ENCODE assay signal across 27 cellular contexts in genomic region chr2:68217729-68218128, GRCh38. TPM values are rescaled to one million over a fixed set of nuclear protein-coding genes. Genes with fewer than 3 reads are reported as not detected.
A peak's percentile ranks its signal among the peaks of the same experiment; 100 is the strongest.
DNase-seq lines count a peak whose midpoint lies in the region; ATAC-seq and TF ChIP-seq lines count a peak whose summit lies in the region.
"Had no signal": no experiment of that assay in that cellular context is flagged by ENCODE, and none has a peak within 500 bp of the region (broad histone marks: within the 10 kb centered on the region; RNA-seq: fewer than 3 reads in every experiment).

No MANE protein-coding gene starts in this region.

- H3K27ac ChIP-seq in CD4-positive, alpha-beta T cell (ENCODE audit: low read depth, low read length) = no peak overlapping the region
- H3K27ac ChIP-seq in OCI-LY7 (ENCODE audit: low read depth, low read length, poor library complexity, severe bottlenecking) = no peak overlapping the region
- no peak overlapping the region for H3K27ac ChIP-seq in endodermal cell (ENCODE audit: low read depth, low read length)
- H3K27ac ChIP-seq: dorsolateral prefrontal cortex, HL-60, parathyroid adenoma, SJCRH30 had no signal

- intact Hi-C loops in CD4-positive, alpha-beta T cell (cut with DNase I, micrococcal nuclease) = no loop called here
- intact Hi-C loops in OCI-LY7 (cut with micrococcal nuclease; ENCODE audit: unreplicated experiment) = no loop called here

- peaks cover 54% of the 10 kb centered on the region for H3K36me3 Mint-ChIP-seq in CD4-positive, alpha-beta T cell (ENCODE audit: low read depth)
- peaks cover 11% of the 10 kb centered on the region for H3K36me3 Mint-ChIP-seq in endodermal cell (ENCODE audit: low read depth)
- H3K36me3 Mint-ChIP-seq in mesothelial cell of epicardium = peaks cover 35% of the 10 kb centered on the region

- no peak overlapping the region for H3K9ac ChIP-seq in endodermal cell (ENCODE audit: extremely low read depth, low read length, poor library complexity, severe bottlenecking)
- H3K9ac ChIP-seq: parathyroid adenoma had no signal

- no peaks in the 10 kb centered on the region for H3K9me2 ChIP-seq in OCI-LY7 (ENCODE audit: insufficient read depth, low read length)

- peaks cover 53% of the 10 kb centered on the region for H4K20me1 ChIP-seq in OCI-LY7 (ENCODE audit: insufficient read depth, low read length)

- H3K9me3 Mint-ChIP-seq in CD4-positive, alpha-beta T cell = no peaks in the 10 kb centered on the region
- H3K9me3 Mint-ChIP-seq in endodermal cell (no peaks in the 10 kb centered on the region), mesothelial cell of epicardium (peaks cover 19% of the 10 kb centered on the region)
- H3K9me3 Mint-ChIP-seq: activated CD4-positive, alpha-beta memory T cell treated with anti-CD3 and anti-CD28 coated beads for 36 hours; activated naive CD8-positive, alpha-beta T cell treated with anti-CD3 and anti-CD28 coated beads, Interleukin-2, amount 50 U/mL, for 24 hours had no signal

- BruUV-seq in OCI-LY7 (replicated peaks; lab: Mats Ljungman, UMichigan) = no TSS peak

- H3K27me3 ChIP-seq in CD4-positive, alpha-beta T cell (ENCODE audit: control insufficient read depth, insufficient read depth, low read length) = no peaks in the 10 kb centered on the region
- no peaks in the 10 kb centered on the region for H3K27me3 ChIP-seq in endodermal cell (ENCODE audit: control insufficient read depth, insufficient read depth, low read length, poor library complexity, severe bottlenecking)
- H3K27me3 ChIP-seq: dorsolateral prefrontal cortex, SJCRH30 had no signal

- DNase-seq in CD4-positive, alpha-beta T cell = no peak
- no peak for DNase-seq in OCI-LY7 (ENCODE audit: low spot score)
- DNase-seq in endodermal cell = no peak
- no peak for DNase-seq in mesothelial cell of epicardium (ENCODE audit: low spot score in 2 of 2, unreplicated experiment in 2 of 2)
- DNase-seq in A172 (ENCODE audit: low spot score) = no peak
- DNase-seq: activated CD4-positive, alpha-beta memory T cell treated with anti-CD3 and anti-CD28 coated beads for 36 hours; activated effector memory CD4-positive, alpha-beta T cell treated with anti-CD3 and anti-CD28 coated beads, Interleukin-2, amount 50 U/mL, for 16 hours; activated naive CD8-positive, alpha-beta T cell treated with anti-CD3 and anti-CD28 coated beads, Interleukin-2, amount 50 U/mL, for 24 hours; activated T-cell treated with anti-CD3 and anti-CD28 coated beads for 4 hours; C1 segment of cervical spinal cord; central memory CD4-positive, alpha-beta T cell; dorsolateral prefrontal cortex; islet precursor cell; NCI-H1048; NCI-H187; NCI-H524; right cardiac atrium; SJCRH30; stimulated activated CD4-positive, alpha-beta T cell treated with anti-CD3 and anti-CD28 coated beads, Interleukin-2, amount 100 ng/mL, for 48 hours; T-cell had no signal

- H3K4me3 Mint-ChIP-seq in CD4-positive, alpha-beta T cell = no peak overlapping the region
- no peak overlapping the region for H3K4me3 Mint-ChIP-seq in endodermal cell
- H3K4me3 Mint-ChIP-seq in mesothelial cell of epicardium = no peak overlapping the region
- H3K4me3 Mint-ChIP-seq: activated CD4-positive, alpha-beta memory T cell treated with anti-CD3 and anti-CD28 coated beads for 36 hours; activated naive CD8-positive, alpha-beta T cell treated with anti-CD3 and anti-CD28 coated beads, Interleukin-2, amount 50 U/mL, for 24 hours; type B pancreatic cell had no signal

- H3K4me3 ChIP-seq in OCI-LY7 (ENCODE audit: low read depth, low read length, poor library complexity, severe bottlenecking) (no peak overlapping the region), endodermal cell (ENCODE audit: low read length) (peak overlapping the region; percentile 41)
- H3K4me3 ChIP-seq: dorsolateral prefrontal cortex, lung, SJCRH30 had no signal

- WGBS in endodermal cell (ENCODE audit: insufficient coverage in 1 of 2, insufficient read length in 1 of 2), 2 experiments = 86% methylated on average over 1 of the region's 3 CpGs; no CpG with 5 or more reads in 1 of the 2 experiments

- TF ChIP-seq CTCF in CD4-positive, alpha-beta T cell (IDR thresholded peaks at IDR 0.05) = no peak
- TF ChIP-seq CTCF in OCI-LY7 (conservative IDR thresholded peaks at IDR 0.05; ENCODE audit: low read length) = no peak
- no peak for TF ChIP-seq CTCF in endodermal cell (conservative IDR thresholded peaks at IDR 0.05)
- TF ChIP-seq CTCF in mesothelial cell of epicardium (IDR thresholded peaks at IDR 0.05; ENCODE audit: unreplicated experiment) = no peak

- H3K79me2 ChIP-seq in OCI-LY7 (ENCODE audit: insufficient read depth, low read depth, low read length) = peaks cover 100% of the 10 kb centered on the region

- H3K36me3 ChIP-seq in OCI-LY7 (ENCODE audit: insufficient read depth, low read length) = peaks cover 77% of the 10 kb centered on the region
- peaks cover 28% of the 10 kb centered on the region for H3K36me3 ChIP-seq in endodermal cell (ENCODE audit: control insufficient read depth, insufficient read depth, low read length)

- H2AFZ ChIP-seq in OCI-LY7 (ENCODE audit: low read length) = no peak overlapping the region
- H2AFZ ChIP-seq: parathyroid adenoma had no signal

- H3K9me3 ChIP-seq in CD4-positive, alpha-beta T cell (ENCODE audit: control insufficient read depth, low read length) = no peaks in the 10 kb centered on the region
- H3K9me3 ChIP-seq in OCI-LY7 (ENCODE audit: low read length) (peaks cover 14% of the 10 kb centered on the region), endodermal cell (ENCODE audit: control insufficient read depth, low read length) (no peaks in the 10 kb centered on the region)
- H3K9me3 ChIP-seq: SJCRH30 had no signal

- H3K4me2 ChIP-seq in OCI-LY7 (ENCODE audit: low read length) = 0 out of 2 replicates have a peak overlapping the region, but pooled peaks have one; percentile 11

- H3K4me1 ChIP-seq in OCI-LY7 (ENCODE audit: insufficient read depth, low read length, poor library complexity, severe bottlenecking) (peaks cover 55% of the 10 kb centered on the region), endodermal cell (ENCODE audit: control insufficient read depth, insufficient read depth, low read length) (peaks cover 10% of the 10 kb centered on the region)
- H3K4me1 ChIP-seq: SJCRH30 had no signal

- H3K27ac Mint-ChIP-seq in CD4-positive, alpha-beta T cell = peak overlapping the region; percentile 11
- H3K27ac Mint-ChIP-seq in endodermal cell (no peak overlapping the region), mesothelial cell of epicardium (peak overlapping the region; percentile 52)
- H3K27ac Mint-ChIP-seq: activated CD4-positive, alpha-beta memory T cell treated with anti-CD3 and anti-CD28 coated beads for 36 hours; activated naive CD8-positive, alpha-beta T cell treated with anti-CD3 and anti-CD28 coated beads, Interleukin-2, amount 50 U/mL, for 24 hours had no signal

- no peaks in the 10 kb centered on the region for H3K27me3 Mint-ChIP-seq in CD4-positive, alpha-beta T cell
- H3K27me3 Mint-ChIP-seq in endodermal cell (ENCODE audit: insufficient read depth) = no peaks in the 10 kb centered on the region
- H3K27me3 Mint-ChIP-seq in mesothelial cell of epicardium (ENCODE audit: low read depth) = no peaks in the 10 kb centered on the region
- H3K27me3 Mint-ChIP-seq: activated CD4-positive, alpha-beta memory T cell treated with anti-CD3 and anti-CD28 coated beads for 36 hours; activated naive CD8-positive, alpha-beta T cell treated with anti-CD3 and anti-CD28 coated beads, Interleukin-2, amount 50 U/mL, for 24 hours; T-cell; type B pancreatic cell had no signal

- ATAC-seq in CD4-positive, alpha-beta T cell (ENCODE audit: poor library complexity) = no peak
- ATAC-seq in HG03460 (IDR thresholded peaks at IDR 0.05; ENCODE audit: unreplicated experiment) (no peak), GM18502 (IDR thresholded peaks at IDR 0.05; ENCODE audit: poor library complexity, unreplicated experiment) (no peak), GM19328 (IDR thresholded peaks at IDR 0.05; ENCODE audit: unreplicated experiment) (no peak)
- ATAC-seq: activated naive CD8-positive, alpha-beta T cell treated with anti-CD3 and anti-CD28 coated beads, Interleukin-2, amount 50 U/mL, for 24 hours; right cardiac atrium; T-cell had no signal

- POLR2A ChIA-PET in CD4-positive, alpha-beta T cell (lab: Charles Lee) = interaction anchor here (1.6 kb wide), 1 partner anchor 24 kb away, joined by 3 read pairs; no protein-coding TSS in a partner anchor
- POLR2A ChIA-PET in OCI-LY7 (lab: Charles Lee) = interaction anchor here (0.7 to 1.8 kb wide), 6 partner anchors 8 to 36 kb away, joined by 3 to 8 read pairs (median 4); no protein-coding TSS in a partner anchor

- CTCF ChIA-PET in CD4-positive, alpha-beta T cell (lab: Charles Lee) = interaction anchor here (0.7 kb wide), 1 partner anchor 13 kb away, joined by 3 read pairs; no protein-coding TSS in a partner anchor
- CTCF ChIA-PET in OCI-LY7 (lab: Charles Lee; ENCODE audit: unreplicated experiment) = no interaction called here

- peaks cover 92% of the 10 kb centered on the region for H3K4me1 Mint-ChIP-seq in CD4-positive, alpha-beta T cell (ENCODE audit: low read depth)
- H3K4me1 Mint-ChIP-seq in endodermal cell = peaks cover 32% of the 10 kb centered on the region
- H3K4me1 Mint-ChIP-seq in mesothelial cell of epicardium = peaks cover 53% of the 10 kb centered on the region

RNA-seq across cellular contexts. Expression of gene PPP3R1, which starts 34.6 kb away (rescaled TPM):
- total RNA-seq in CD4-positive, alpha-beta T cell = 10 to 100 TPM; 69.8 to 70.3 TPM
- total RNA-seq in OCI-LY7 (2014; rRNA removed; shearing (Covaris generic)) = 14.1 and 15.1 TPM in 2 replicates
- total RNA-seq in OCI-LY7 (2022) = 90.3 and 97.4 TPM in 2 replicates
- 10 to 100 TPM; 57.4 to 59.5 TPM for total RNA-seq in endodermal cell
- 46.4 TPM for polyA plus RNA-seq in endodermal cell (2013, experiment 1 of 2)
- 44.5 TPM for polyA plus RNA-seq in endodermal cell (2013, experiment 2 of 2)
- 58.2 to 64.6 TPM (median 62.8 TPM) in 3 replicates for total RNA-seq in mesothelial cell of epicardium
- 18.0 and 24.5 TPM in 2 replicates for total RNA-seq in A172 (2014; rRNA removed; shearing (Covaris generic))
